Comparison of ENCODE assay signal across 22 cellular contexts in genomic region chr16:53932975-53933374, GRCh38.
"Had no signal": no experiment of that assay in that cellular context is flagged by ENCODE, and none has a peak within 500 bp of the region (broad histone marks: within the 10 kb centered on the region; RNA-seq: fewer than 3 reads in every experiment).

No MANE protein-coding gene starts in this region.

- H3K9me3 Mint-ChIP-seq: effector memory CD8-positive, alpha-beta T cell; immature natural killer cell; naive thymus-derived CD4-positive, alpha-beta T cell; nephron; neural progenitor cell; type B pancreatic cell had no signal

- H3K4me1 ChIP-seq: prostate gland, right atrium auricular region had no signal

- H3K4me3 Mint-ChIP-seq: effector memory CD8-positive, alpha-beta T cell; immature natural killer cell; naive thymus-derived CD4-positive, alpha-beta T cell; nephron; neural progenitor cell; type B pancreatic cell had no signal

- H3K4me3 ChIP-seq: neural progenitor cell, prostate gland, right atrium auricular region, smooth muscle cell, stomach, tibial artery had no signal

- ATAC-seq: effector memory CD8-positive, alpha-beta T cell; left lobe of liver; naive thymus-derived CD4-positive, alpha-beta T cell; sciatic nerve had no signal

- H3K27ac ChIP-seq: neural progenitor cell, prostate gland, right atrium auricular region, stomach, tibial artery had no signal

- H3K4me1 Mint-ChIP-seq: immature natural killer cell, nephron had no signal

- H3K27ac Mint-ChIP-seq: effector memory CD8-positive, alpha-beta T cell; naive thymus-derived CD4-positive, alpha-beta T cell; nephron; neural progenitor cell; type B pancreatic cell had no signal

- H3K27me3 Mint-ChIP-seq: effector memory CD8-positive, alpha-beta T cell; naive thymus-derived CD4-positive, alpha-beta T cell; type B pancreatic cell had no signal

- H3K36me3 ChIP-seq: neural progenitor cell, prostate gland, right atrium auricular region had no signal

- DNase-seq: cortex of kidney; effector memory CD8-positive, alpha-beta T cell; immature natural killer cell; islet precursor cell; kidney glomerular epithelial cell; mesenchymal stem cell; naive thymus-derived CD4-positive, alpha-beta T cell; stimulated activated CD4-positive, alpha-beta T cell treated with anti-CD3 and anti-CD28 coated beads, Interleukin-12 subunit alpha, Interleukin-12 subunit beta, amount 100 ng/mL, for 4 hours; stimulated activated CD4-positive, alpha-beta T cell treated with anti-CD3 and anti-CD28 coated beads, Interleukin-1b, Interleukin-23, amount 100 ng/mL, for 48 hours; stimulated activated CD4-positive, alpha-beta T cell treated with anti-CD3 and anti-CD28 coated beads, Interleukin-4, amount 100 ng/mL, for 1 hour; stimulated activated CD8-positive, alpha-beta memory T cell treated with anti-CD3 and anti-CD28 coated beads, Interleukin-4, amount 100 ng/mL, for 48 hours; stimulated activated naive CD4-positive, alpha-beta T cell; stomach; tibial artery had no signal

- H3K9me3 ChIP-seq: prostate gland, right atrium auricular region, stomach, tibial artery had no signal
